1 cellular context compared by ENCODE assay signal in the genomic region with DNA sequence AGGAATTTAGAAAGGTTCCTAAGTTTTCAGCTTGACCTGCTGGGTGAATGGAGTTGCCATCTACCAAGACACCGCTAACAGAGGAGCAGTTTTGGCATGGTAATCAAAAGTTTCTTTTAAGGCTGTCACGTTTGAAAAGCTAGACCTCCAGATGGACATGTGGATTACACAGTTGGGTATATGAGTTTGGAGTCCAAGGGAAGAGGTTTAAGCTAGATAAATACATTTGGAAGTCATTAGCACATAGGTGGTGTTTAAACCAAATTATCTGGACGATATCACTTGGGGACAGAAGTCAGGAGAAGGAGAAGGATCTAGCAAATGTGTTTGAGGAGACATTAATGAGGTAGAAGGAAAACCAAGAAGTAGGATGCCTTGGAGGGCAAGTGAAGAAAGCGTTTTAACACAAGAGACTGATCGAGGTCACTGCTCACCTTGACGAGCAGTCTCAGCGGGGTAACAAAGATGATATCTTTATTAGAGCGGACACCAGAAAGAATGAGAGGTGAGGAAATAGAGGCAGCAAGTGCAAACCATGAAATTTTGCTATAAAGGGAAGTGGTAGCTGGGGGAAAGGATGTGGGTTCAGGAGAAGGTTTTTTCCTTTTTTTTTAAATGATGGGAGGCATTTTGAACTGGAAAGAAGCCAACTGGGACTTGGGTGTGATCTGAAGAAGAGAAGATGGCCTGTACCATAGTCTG.
TF ChIP-seq lines count a peak whose summit lies in the region.

No MANE protein-coding gene starts in this region.

TF ChIP-seq in GM23338, 12 proteins besides CTCF, POLR2A, EP300 and RAD21:
- TF ChIP-seq, protein P1, sequence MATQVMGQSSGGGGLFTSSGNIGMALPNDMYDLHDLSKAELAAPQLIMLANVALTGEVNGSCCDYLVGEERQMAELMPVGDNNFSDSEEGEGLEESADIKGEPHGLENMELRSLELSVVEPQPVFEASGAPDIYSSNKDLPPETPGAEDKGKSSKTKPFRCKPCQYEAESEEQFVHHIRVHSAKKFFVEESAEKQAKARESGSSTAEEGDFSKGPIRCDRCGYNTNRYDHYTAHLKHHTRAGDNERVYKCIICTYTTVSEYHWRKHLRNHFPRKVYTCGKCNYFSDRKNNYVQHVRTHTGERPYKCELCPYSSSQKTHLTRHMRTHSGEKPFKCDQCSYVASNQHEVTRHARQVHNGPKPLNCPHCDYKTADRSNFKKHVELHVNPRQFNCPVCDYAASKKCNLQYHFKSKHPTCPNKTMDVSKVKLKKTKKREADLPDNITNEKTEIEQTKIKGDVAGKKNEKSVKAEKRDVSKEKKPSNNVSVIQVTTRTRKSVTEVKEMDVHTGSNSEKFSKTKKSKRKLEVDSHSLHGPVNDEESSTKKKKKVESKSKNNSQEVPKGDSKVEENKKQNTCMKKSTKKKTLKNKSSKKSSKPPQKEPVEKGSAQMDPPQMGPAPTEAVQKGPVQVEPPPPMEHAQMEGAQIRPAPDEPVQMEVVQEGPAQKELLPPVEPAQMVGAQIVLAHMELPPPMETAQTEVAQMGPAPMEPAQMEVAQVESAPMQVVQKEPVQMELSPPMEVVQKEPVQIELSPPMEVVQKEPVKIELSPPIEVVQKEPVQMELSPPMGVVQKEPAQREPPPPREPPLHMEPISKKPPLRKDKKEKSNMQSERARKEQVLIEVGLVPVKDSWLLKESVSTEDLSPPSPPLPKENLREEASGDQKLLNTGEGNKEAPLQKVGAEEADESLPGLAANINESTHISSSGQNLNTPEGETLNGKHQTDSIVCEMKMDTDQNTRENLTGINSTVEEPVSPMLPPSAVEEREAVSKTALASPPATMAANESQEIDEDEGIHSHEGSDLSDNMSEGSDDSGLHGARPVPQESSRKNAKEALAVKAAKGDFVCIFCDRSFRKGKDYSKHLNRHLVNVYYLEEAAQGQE (IDR thresholded peaks at IDR 0.05; ENCODE audit: unreplicated experiment) = no peak
- TF ChIP-seq EZH2phosphoT487 (IDR thresholded peaks at IDR 0.05; ENCODE audit: unreplicated experiment) (no peak), POLR2AphosphoS5 (IDR thresholded peaks at IDR 0.05; ENCODE audit: low read depth) (no peak), NANOG (IDR thresholded peaks at IDR 0.05; ENCODE audit: borderline replicate concordance) (no peak), JUNB (IDR thresholded peaks at IDR 0.05; ENCODE audit: unreplicated experiment) (no peak), ZNF331 (CRISPR knock-in tag; IDR thresholded peaks at IDR 0.05; ENCODE audit: low read depth) (no peak), EZH2 (IDR thresholded peaks at IDR 0.05; ENCODE audit: low read depth, unreplicated experiment) (no peak), ZNF462 (CRISPR knock-in tag; IDR thresholded peaks at IDR 0.05) (no peak), ZNF114 (CRISPR knock-in tag; IDR thresholded peaks at IDR 0.05) (no peak), STAT1 (IDR thresholded peaks at IDR 0.05; ENCODE audit: unreplicated experiment) (no peak), CREB1 (CRISPR knock-in tag; IDR thresholded peaks at IDR 0.05; ENCODE audit: low read depth) (no peak)
- TF ChIP-seq, protein P2, sequence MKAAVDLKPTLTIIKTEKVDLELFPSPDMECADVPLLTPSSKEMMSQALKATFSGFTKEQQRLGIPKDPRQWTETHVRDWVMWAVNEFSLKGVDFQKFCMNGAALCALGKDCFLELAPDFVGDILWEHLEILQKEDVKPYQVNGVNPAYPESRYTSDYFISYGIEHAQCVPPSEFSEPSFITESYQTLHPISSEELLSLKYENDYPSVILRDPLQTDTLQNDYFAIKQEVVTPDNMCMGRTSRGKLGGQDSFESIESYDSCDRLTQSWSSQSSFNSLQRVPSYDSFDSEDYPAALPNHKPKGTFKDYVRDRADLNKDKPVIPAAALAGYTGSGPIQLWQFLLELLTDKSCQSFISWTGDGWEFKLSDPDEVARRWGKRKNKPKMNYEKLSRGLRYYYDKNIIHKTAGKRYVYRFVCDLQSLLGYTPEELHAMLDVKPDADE (IDR thresholded peaks at IDR 0.05) = no peak
